Comparison of ENCODE assay signal across 8 cellular contexts in genomic region chr4:121888134-121888533, GRCh38.
"Had no signal": no experiment of that assay in that cellular context is flagged by ENCODE, and none has a peak within 500 bp of the region (broad histone marks: within the 10 kb centered on the region; RNA-seq: fewer than 3 reads in every experiment).

No MANE protein-coding gene starts in this region.

- FAIRE-seq: G401.6, GM12878, GM12891, GM12892, GM18507, GM19239 had no signal

- DNase-seq: GDM1, GF-D8 had no signal

- H3K4me3 ChIP-seq: GM12878 had no signal

- ATAC-seq: GM12878 had no signal
